Comparison of ENCODE assay signal across 23 cellular contexts in genomic region chr3:195746346-195746745, GRCh38. TPM values are rescaled to one million over a fixed set of nuclear protein-coding genes. Genes with fewer than 3 reads are reported as not detected.
"Had no signal": no experiment of that assay in that cellular context is flagged by ENCODE, and none has a peak within 500 bp of the region (broad histone marks: within the 10 kb centered on the region; RNA-seq: fewer than 3 reads in every experiment).

No MANE protein-coding gene starts in this region.

- H3K36me3 ChIP-seq: heart left ventricle, left lung, pancreas, upper lobe of right lung, vagina had no signal

- H3K4me1 ChIP-seq: left lung had no signal

- H3K4me3 Mint-ChIP-seq: endodermal cell; nephron; stimulated activated naive B cell treated with anti-CD40 and anti-IgM and Interleukin-4, amounts not matched to agents 10 μg/mL and 1 μg/mL and 100 μg/mL, for 72 hours; stimulated activated naive CD8-positive, alpha-beta T cell treated with anti-CD3 and anti-CD28 coated beads, Interleukin-15, amount 100 ng/mL, for 72 hours had no signal

- H3K9me3 ChIP-seq: heart left ventricle, left lung, pancreas, testis, tibial nerve, upper lobe of right lung, vagina had no signal

- H3K27me3 ChIP-seq: pancreas, testis, tibial nerve, upper lobe of right lung, vagina had no signal

- H3K27ac Mint-ChIP-seq: endodermal cell; nephron; progenitor cell of endocrine pancreas; stimulated activated naive CD8-positive, alpha-beta T cell treated with anti-CD3 and anti-CD28 coated beads, Interleukin-15, amount 100 ng/mL, for 72 hours had no signal

- DNase-seq: dermis blood vessel endothelial cell; endodermal cell; erythroblast; hypothalamus; mesendoderm; naive B cell; occipital lobe; stimulated activated CD4-positive, alpha-beta T cell treated with anti-CD3 and anti-CD28 coated beads, Interleukin-2, amount 100 ng/mL, for 24 hours; stimulated activated CD4-positive, alpha-beta T cell treated with anti-CD3 and anti-CD28 coated beads, Interleukin-4, amount 100 ng/mL, for 4 hours; stimulated activated naive B cell treated with anti-CD40 and anti-IgM and Interleukin-4, amounts not matched to agents 10 μg/mL and 1 μg/mL and 100 μg/mL, for 72 hours; stimulated activated naive CD8-positive, alpha-beta T cell treated with anti-CD3 and anti-CD28 coated beads, Interleukin-15, amount 100 ng/mL, for 72 hours; testis; upper lobe of right lung had no signal

- H3K4me1 Mint-ChIP-seq: endodermal cell, nephron had no signal

- H3K27ac ChIP-seq: heart left ventricle, left lung, pancreas, testis, tibial nerve, upper lobe of right lung, vagina had no signal

- H3K4me3 ChIP-seq: heart left ventricle, left lung, pancreas, tibial nerve, upper lobe of right lung, vagina had no signal

- H3K36me3 Mint-ChIP-seq: naive B cell had no signal

- ATAC-seq: left lung; sciatic nerve; stimulated activated naive B cell treated with anti-CD40 and anti-IgM and Interleukin-4, amounts not matched to agents 10 μg/mL and 1 μg/mL and 100 μg/mL, for 72 hours; stimulated activated naive CD8-positive, alpha-beta T cell treated with anti-CD3 and anti-CD28 coated beads, Interleukin-15, amount 100 ng/mL, for 72 hours had no signal

RNA-seq across cellular contexts. Expression of gene MUC20, which starts 25.6 kb away (rescaled TPM):
- total RNA-seq: glomerular endothelial cell had no signal
- polyA plus RNA-seq: endothelial cell of umbilical vein had no signal
